16 cellular contexts compared by ENCODE assay signal in genomic region chrX:149453030-149453429, GRCh38. TPM values are rescaled to one million over a fixed set of nuclear protein-coding genes. Genes with fewer than 3 reads are reported as not detected.
A peak's percentile ranks its signal among the peaks of the same experiment; 100 is the strongest.
DNase-seq lines count a peak whose midpoint lies in the region; TF ChIP-seq lines count a peak whose summit lies in the region.
"Had no signal": no experiment of that assay in that cellular context is flagged by ENCODE, and none has a peak within 500 bp of the region (broad histone marks: within the 10 kb centered on the region; RNA-seq: fewer than 3 reads in every experiment).

No MANE protein-coding gene starts in this region.

- H3K36me3 Mint-ChIP-seq in activated naive CD4-positive, alpha-beta T cell treated with anti-CD3 and anti-CD28 coated beads, Interleukin-2, amount 10 ng/mL, durations not matched to agents 7 days and 5 days, result no peaks in the 10 kb centered on the region
- H3K36me3 Mint-ChIP-seq in nephron progenitor cell (ENCODE audit: low read depth), result peaks cover 4% of the 10 kb centered on the region
- H3K36me3 Mint-ChIP-seq: CD4-positive, CD25-positive, alpha-beta regulatory T cell; naive B cell; T-cell had no signal

- in situ Hi-C loops in brain microvascular endothelial cell (cut with HindIII; ENCODE audit: low pct_ligation_motif_present, low sequenced_read_pairs), result no loop called here

- no peak overlapping the region for H3K27ac Mint-ChIP-seq in activated naive CD4-positive, alpha-beta T cell treated with anti-CD3 and anti-CD28 coated beads, Interleukin-2, amount 10 ng/mL, durations not matched to agents 7 days and 5 days
- no peak overlapping the region for H3K27ac Mint-ChIP-seq in nephron progenitor cell
- H3K27ac Mint-ChIP-seq: activated CD8-positive, alpha-beta T cell treated with anti-CD3 and anti-CD28 coated beads for 36 hours; activated naive CD4-positive, alpha-beta T cell treated with anti-CD3 and anti-CD28 coated beads for 36 hours; CD4-positive, CD25-positive, alpha-beta regulatory T cell; naive B cell; T-cell had no signal

- 0 out of 2 replicates have a peak, but pooled peaks cover 2% of the 10 kb centered on the region for H3K9me3 ChIP-seq in MG63
- H3K9me3 ChIP-seq: sigmoid colon, upper lobe of left lung had no signal

- TF ChIP-seq CTCF in brain microvascular endothelial cell (IDR thresholded peaks at IDR 0.05; ENCODE audit: low read depth, low read length, missing control alignments) (no peak), nephron progenitor cell (IDR thresholded peaks at IDR 0.05) (no peak)

- H3K4me3 ChIP-seq in MG63 (no peak overlapping the region), brain microvascular endothelial cell (ENCODE audit: low read depth, low read length) (no peak overlapping the region)
- H3K4me3 ChIP-seq: sigmoid colon, upper lobe of left lung had no signal

- H3K4me1 Mint-ChIP-seq in activated naive CD4-positive, alpha-beta T cell treated with anti-CD3 and anti-CD28 coated beads, Interleukin-2, amount 10 ng/mL, durations not matched to agents 7 days and 5 days, result no peaks in the 10 kb centered on the region
- H3K4me1 Mint-ChIP-seq in nephron progenitor cell, result no peaks in the 10 kb centered on the region
- H3K4me1 Mint-ChIP-seq: CD4-positive, CD25-positive, alpha-beta regulatory T cell; naive B cell; T-cell had no signal

- H3K27me3 ChIP-seq in MG63, result no peaks in the 10 kb centered on the region
- H3K27me3 ChIP-seq in brain microvascular endothelial cell (replicated peaks), result no peaks in the 10 kb centered on the region
- H3K27me3 ChIP-seq: sigmoid colon, upper lobe of left lung had no signal

- DNase-seq in EH (ENCODE audit: low read depth) (peak; percentile 64), MG63 (peak; percentile 54), brain microvascular endothelial cell (peak; percentile 57), kidney tubule cell (ENCODE audit: low spot score) (peak; percentile 68), NCI-H1092 treated with DMSO at 0.1 percent for 48 hours (lab: John Stamatoyannopoulos, UW) (no peak), AML-193 (lab: John Stamatoyannopoulos, UW) (no peak), nephron progenitor cell (no peak)
- DNase-seq in activated naive CD4-positive, alpha-beta T cell treated with anti-CD3 and anti-CD28 coated beads, Interleukin-2, amount 10 ng/mL, durations not matched to agents 7 days and 5 days, result no peak
- DNase-seq: activated CD8-positive, alpha-beta T cell treated with anti-CD3 and anti-CD28 coated beads for 36 hours; activated naive CD4-positive, alpha-beta T cell treated with anti-CD3 and anti-CD28 coated beads for 36 hours; CD4-positive, CD25-positive, alpha-beta regulatory T cell; effector CD4-positive, alpha-beta T cell; naive B cell; sigmoid colon; T-cell; upper lobe of left lung had no signal

- CTCF ChIA-PET in activated naive CD4-positive, alpha-beta T cell treated with anti-CD3 and anti-CD28 coated beads, Interleukin-2, amount 10 ng/mL, durations not matched to agents 7 days and 5 days (lab: Charles Lee), result no interaction called here

- H3K9me3 Mint-ChIP-seq in activated naive CD4-positive, alpha-beta T cell treated with anti-CD3 and anti-CD28 coated beads, Interleukin-2, amount 10 ng/mL, durations not matched to agents 7 days and 5 days, result peaks cover 4% of the 10 kb centered on the region
- H3K9me3 Mint-ChIP-seq in nephron progenitor cell, result peaks cover 38% of the 10 kb centered on the region

- peaks cover 4% of the 10 kb centered on the region for H3K27me3 Mint-ChIP-seq in activated naive CD4-positive, alpha-beta T cell treated with anti-CD3 and anti-CD28 coated beads, Interleukin-2, amount 10 ng/mL, durations not matched to agents 7 days and 5 days
- no peaks in the 10 kb centered on the region for H3K27me3 Mint-ChIP-seq in nephron progenitor cell (ENCODE audit: low read depth, poor library complexity)
- H3K27me3 Mint-ChIP-seq: activated CD8-positive, alpha-beta T cell treated with anti-CD3 and anti-CD28 coated beads for 36 hours; CD4-positive, CD25-positive, alpha-beta regulatory T cell had no signal

- no peaks in the 10 kb centered on the region for H3K36me3 ChIP-seq in MG63
- no peaks in the 10 kb centered on the region for H3K36me3 ChIP-seq in brain microvascular endothelial cell (replicated peaks)
- H3K36me3 ChIP-seq: sigmoid colon, upper lobe of left lung had no signal

- no peak overlapping the region for H3K27ac ChIP-seq in brain microvascular endothelial cell
- H3K27ac ChIP-seq: sigmoid colon, upper lobe of left lung had no signal

- H3K4me3 Mint-ChIP-seq in activated naive CD4-positive, alpha-beta T cell treated with anti-CD3 and anti-CD28 coated beads, Interleukin-2, amount 10 ng/mL, durations not matched to agents 7 days and 5 days, result no peak overlapping the region
- no peak overlapping the region for H3K4me3 Mint-ChIP-seq in nephron progenitor cell
- H3K4me3 Mint-ChIP-seq: activated CD8-positive, alpha-beta T cell treated with anti-CD3 and anti-CD28 coated beads for 36 hours; activated naive CD4-positive, alpha-beta T cell treated with anti-CD3 and anti-CD28 coated beads for 36 hours; CD4-positive, CD25-positive, alpha-beta regulatory T cell; naive B cell; T-cell had no signal

RNA-seq across cellular contexts. Expression of gene IDS, which starts 52.1 kb away (rescaled TPM):
- 3.6 and 11.6 TPM in 2 replicates for total RNA-seq in MG63 (2014; rRNA removed; shearing (Covaris generic); ENCODE audit: low replicate concordance)

Comparison
In these comparisons a context has a peak if more than half of its experiments do, and no peak if none do; other contexts are left out.
1. DNase-seq: peak in EH (single experiment), MG63 (single experiment), brain microvascular endothelial cell (single experiment) and kidney tubule cell (single experiment); none in NCI-H1092 treated with DMSO at 0.1 percent for 48 hours (single experiment), activated naive CD4-positive, alpha-beta T cell treated with anti-CD3 and anti-CD28 coated beads, Interleukin-2, amount 10 ng/mL, durations not matched to agents 7 days and 5 days (single experiment), AML-193 (0 of 2) and nephron progenitor cell (single experiment).